Comparison of ENCODE assay signal across 23 cellular contexts in the genomic region with DNA sequence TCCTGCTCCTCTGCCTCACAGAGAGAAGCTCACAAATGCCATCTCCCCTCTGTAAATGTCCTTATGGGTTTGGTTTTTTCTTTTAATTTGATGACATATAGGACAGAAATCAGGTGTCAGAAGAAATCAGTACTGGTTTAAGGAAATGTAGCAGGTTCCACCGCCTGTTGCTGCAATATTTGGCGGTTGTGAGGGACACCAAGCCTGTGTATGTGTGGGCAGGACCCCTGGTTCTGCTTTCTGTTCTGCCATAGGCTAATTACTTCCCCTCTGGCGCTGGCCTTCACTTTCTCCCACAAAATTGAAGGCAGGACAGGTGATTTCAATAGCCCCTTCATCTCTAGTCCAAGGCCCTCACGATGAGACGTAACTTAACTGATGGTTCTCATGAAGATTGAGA.
DNase-seq lines count a peak whose midpoint lies in the region; ATAC-seq lines count a peak whose summit lies in the region.
"Had no signal": no experiment of that assay in that cellular context is flagged by ENCODE, and none has a peak within 500 bp of the region (broad histone marks: within the 10 kb centered on the region; RNA-seq: fewer than 3 reads in every experiment).

No MANE protein-coding gene starts in this region.

- no peaks in the 10 kb centered on the region for H3K79me1 ChIP-seq in trophoblast cell (ENCODE audit: low read length)

- H3K18ac ChIP-seq in trophoblast cell (ENCODE audit: low read length) = peak overlapping the region; percentile 33

- ATAC-seq in central memory CD8-positive, alpha-beta T cell (replicated peaks; ENCODE audit: extremely low read depth, poor library complexity, severe bottlenecking) = no peak
- no peak for ATAC-seq in GM19328 (IDR thresholded peaks at IDR 0.05; ENCODE audit: unreplicated experiment)
- ATAC-seq: activated T-cell treated with anti-CD3 and anti-CD28 coated beads, Interleukin-2, amount 50 U/mL, for 4 hours; gastrocnemius medialis; pancreas; right cardiac atrium had no signal

- peaks cover 4 to 8% of the 10 kb centered on the region in 2 experiments for H3K4me1 ChIP-seq in trophoblast cell (ENCODE audit: control insufficient read depth in 1 of 2, insufficient read depth in 2 of 2, low read length in 2 of 2)

- no peak overlapping the region for H4K91ac ChIP-seq in trophoblast cell (ENCODE audit: low read depth, low read length)

- H3K36me3 Mint-ChIP-seq in activated naive CD4-positive, alpha-beta T cell treated with anti-CD3 and anti-CD28 coated beads for 36 hours (ENCODE audit: low read depth) = peaks cover 16% of the 10 kb centered on the region
- H3K36me3 Mint-ChIP-seq in central memory CD8-positive, alpha-beta T cell (ENCODE audit: insufficient read depth) = peaks cover 53% of the 10 kb centered on the region

- no peak overlapping the region for H3K9ac ChIP-seq in trophoblast cell (ENCODE audit: low read length)

- H3K4me3 ChIP-seq in trophoblast cell (ENCODE audit: low read depth, low read length) = no peak overlapping the region
- H3K4me3 ChIP-seq: esophagus squamous epithelium, gastrocnemius medialis, pancreas had no signal

- H2BK5ac ChIP-seq in trophoblast cell (ENCODE audit: low read depth, low read length, poor library complexity) = no peak overlapping the region

- CTCF ChIA-PET in activated naive CD4-positive, alpha-beta T cell treated with anti-CD3 and anti-CD28 coated beads for 36 hours (lab: Charles Lee) = no interaction called here

- H3K27ac ChIP-seq in trophoblast cell (ENCODE audit: low read depth, low read length) = no peak overlapping the region
- H3K27ac ChIP-seq: esophagus squamous epithelium, gastrocnemius medialis, pancreas had no signal

- peaks cover 8% of the 10 kb centered on the region for H3K79me2 ChIP-seq in trophoblast cell (ENCODE audit: control insufficient read depth, insufficient read depth, low read length, poor library complexity)

- intact Hi-C loops in activated naive CD4-positive, alpha-beta T cell treated with anti-CD3 and anti-CD28 coated beads for 36 hours (cut with micrococcal nuclease) = no loop called here

- no peak overlapping the region for H3K14ac ChIP-seq in trophoblast cell (ENCODE audit: low read length)

- peaks cover 2% of the 10 kb centered on the region in 2 experiments for H3K36me3 ChIP-seq in trophoblast cell (ENCODE audit: control insufficient read depth in 1 of 2, insufficient read depth in 2 of 2, low read length in 2 of 2)
- H3K36me3 ChIP-seq: pancreas had no signal

- H4K8ac ChIP-seq in trophoblast cell (ENCODE audit: low read depth, low read length) = no peak overlapping the region

- no peaks in the 10 kb centered on the region for H3K9me3 Mint-ChIP-seq in activated naive CD4-positive, alpha-beta T cell treated with anti-CD3 and anti-CD28 coated beads for 36 hours
- no peaks in the 10 kb centered on the region for H3K9me3 Mint-ChIP-seq in central memory CD8-positive, alpha-beta T cell
- H3K9me3 Mint-ChIP-seq: activated T-cell treated with anti-CD3 and anti-CD28 coated beads, Interleukin-2, amount 50 U/mL, for 4 hours; endodermal cell had no signal

- H3K4me1 Mint-ChIP-seq in activated naive CD4-positive, alpha-beta T cell treated with anti-CD3 and anti-CD28 coated beads for 36 hours (ENCODE audit: low read depth) = peaks cover 55% of the 10 kb centered on the region
- peaks cover 59% of the 10 kb centered on the region for H3K4me1 Mint-ChIP-seq in central memory CD8-positive, alpha-beta T cell

- H3K4me2 ChIP-seq in trophoblast cell (ENCODE audit: low read length) = no peak overlapping the region

- no peak overlapping the region for H3K23ac ChIP-seq in trophoblast cell (ENCODE audit: low read length)

- H4K12ac ChIP-seq in trophoblast cell (ENCODE audit: low read depth, low read length) = no peak overlapping the region

- H3K4ac ChIP-seq in trophoblast cell (ENCODE audit: low read depth, low read length) = no peak overlapping the region

- WGBS in trophoblast cell (ENCODE audit: extremely low coverage, insufficient coverage, insufficient read length) = no CpG with 5 or more reads among the region's 5 CpGs

- H3K27me3 ChIP-seq in trophoblast cell (ENCODE audit: insufficient read depth, low read length) = no peaks in the 10 kb centered on the region
- H3K27me3 ChIP-seq: esophagus squamous epithelium, gastrocnemius medialis, pancreas had no signal

- H3K9me3 ChIP-seq in trophoblast cell (ENCODE audit: insufficient read depth, low read depth, low read length) = no peaks in the 10 kb centered on the region
- H3K9me3 ChIP-seq: esophagus squamous epithelium, gastrocnemius medialis, pancreas had no signal

- H3K4me3 Mint-ChIP-seq in activated naive CD4-positive, alpha-beta T cell treated with anti-CD3 and anti-CD28 coated beads for 36 hours = no peak overlapping the region
- peak overlapping the region; percentile 4 for H3K4me3 Mint-ChIP-seq in central memory CD8-positive, alpha-beta T cell
- H3K4me3 Mint-ChIP-seq: activated T-cell treated with anti-CD3 and anti-CD28 coated beads, Interleukin-2, amount 50 U/mL, for 4 hours; brain; endodermal cell had no signal

- no peak overlapping the region for H2BK120ac ChIP-seq in trophoblast cell (ENCODE audit: insufficient read depth, low read length, poor library complexity)

- H2AFZ ChIP-seq in trophoblast cell (ENCODE audit: insufficient read depth, low read length, poor library complexity) = no peak overlapping the region

- no peak overlapping the region for H2AK5ac ChIP-seq in trophoblast cell (ENCODE audit: low read length)

- H3K27ac Mint-ChIP-seq in activated naive CD4-positive, alpha-beta T cell treated with anti-CD3 and anti-CD28 coated beads for 36 hours = peak overlapping the region; percentile 12
- H3K27ac Mint-ChIP-seq in central memory CD8-positive, alpha-beta T cell (ENCODE audit: low read depth) = peak overlapping the region; percentile 25
- H3K27ac Mint-ChIP-seq: brain, endodermal cell had no signal

- H3K27me3 Mint-ChIP-seq in activated naive CD4-positive, alpha-beta T cell treated with anti-CD3 and anti-CD28 coated beads for 36 hours (ENCODE audit: low read depth) = no peaks in the 10 kb centered on the region
- H3K27me3 Mint-ChIP-seq in central memory CD8-positive, alpha-beta T cell = no peaks in the 10 kb centered on the region
- H3K27me3 Mint-ChIP-seq: brain had no signal

- no peak overlapping the region for H2BK12ac ChIP-seq in trophoblast cell (ENCODE audit: low read length)

- no peak for DNase-seq in activated naive CD4-positive, alpha-beta T cell treated with anti-CD3 and anti-CD28 coated beads for 36 hours
- DNase-seq in activated naive CD4-positive, alpha-beta T cell (lab: John Stamatoyannopoulos, UW) = no peak
- DNase-seq in NOMO-1 (lab: John Stamatoyannopoulos, UW; ENCODE audit: unreplicated experiment in 2 of 2) = peak; percentile 52 to 74
- no peak for DNase-seq in central memory CD8-positive, alpha-beta T cell (ENCODE audit: low spot score in 2 of 2)
- no peak for DNase-seq in trophoblast cell
- DNase-seq in ecto neural progenitor cell (ENCODE audit: low spot score) = no peak
- DNase-seq in GM03348 (ENCODE audit: low spot score) = no peak
- DNase-seq: activated CD4-positive, alpha-beta T cell treated with anti-CD3 and anti-CD28 coated beads for 1 hour; activated CD8-positive, alpha-beta memory T cell treated with anti-CD3 and anti-CD28 coated beads for 24 hours; activated T-cell treated with anti-CD3 and anti-CD28 coated beads, Interleukin-2, amount 50 U/mL, for 4 hours; endodermal cell; esophagus squamous epithelium; gastrocnemius medialis; KG1; NCI-H1048; NCI-H187; NCI-H526 treated with DMSO at 0.1 percent for 48 hours; pancreas; right cardiac atrium; stimulated activated CD4-positive, alpha-beta T cell treated with anti-CD3 and anti-CD28 coated beads, Interleukin-4, amount 100 ng/mL, for 4 hours; T1000 had no signal

Comparison
In these comparisons a context has a peak if more than half of its experiments do, and no peak if none do; other contexts are left out.
1. DNase-seq: peak in NOMO-1 (2 of 2); none in activated naive CD4-positive, alpha-beta T cell treated with anti-CD3 and anti-CD28 coated beads for 36 hours (single experiment), activated naive CD4-positive, alpha-beta T cell (0 of 4), central memory CD8-positive, alpha-beta T cell (0 of 2), trophoblast cell (0 of 2), ecto neural progenitor cell (single experiment) and GM03348 (single experiment).